19 cellular contexts compared by ENCODE assay signal in genomic region chr16:31385680-31386079, GRCh38. TPM values are rescaled to one million over a fixed set of nuclear protein-coding genes. Genes with fewer than 3 reads are reported as not detected.
DNase-seq lines count a peak whose midpoint lies in the region; FAIRE-seq and TF ChIP-seq lines count a peak whose summit lies in the region.
"Had no signal": no experiment of that assay in that cellular context is flagged by ENCODE, and none has a peak within 500 bp of the region (broad histone marks: within the 10 kb centered on the region; RNA-seq: fewer than 3 reads in every experiment).

No MANE protein-coding gene starts in this region.

- peak overlapping the region; percentile 45 for H3K9ac ChIP-seq in smooth muscle cell (ENCODE audit: low read depth)
- no peak overlapping the region for H3K9ac ChIP-seq in kidney (ENCODE audit: low read length in 2 of 2)

- TF ChIP-seq CTCF in smooth muscle cell (IDR thresholded peaks at IDR 0.05; ENCODE audit: borderline replicate concordance, insufficient read depth, poor library complexity, severe bottlenecking) (no peak), kidney (IDR thresholded peaks at IDR 0.05; ENCODE audit: borderline replicate concordance, extremely low read depth, insufficient read depth) (no peak), uterus (IDR thresholded peaks at IDR 0.05) (no peak)

- H3K9me3 ChIP-seq in smooth muscle cell (replicated peaks; ENCODE audit: low read depth) (no peaks in the 10 kb centered on the region), kidney (ENCODE audit: control insufficient read depth in 1 of 2, low read length in 2 of 2) (no peaks in the 10 kb centered on the region), uterus (no peaks in the 10 kb centered on the region)
- H3K9me3 ChIP-seq: esophagus squamous epithelium, psoas muscle, upper lobe of right lung had no signal

- H3K27me3 ChIP-seq in smooth muscle cell (ENCODE audit: low read depth): no peaks in the 10 kb centered on the region
- no peaks in the 10 kb centered on the region for H3K27me3 ChIP-seq in uterus
- H3K27me3 ChIP-seq: cardiac muscle cell had no signal

- H3K36me3 Mint-ChIP-seq in activated T-cell treated with anti-CD3 and anti-CD28 coated beads, Interleukin-2, amount 50 U/mL, for 24 hours (ENCODE audit: low read depth): no peaks in the 10 kb centered on the region

- no peak for TF ChIP-seq POLR2A in uterus (IDR thresholded peaks at IDR 0.05)

- 89% methylated on average over 4 of the region's 4 CpGs for WGBS in smooth muscle cell (ENCODE audit: low lambda C conversion rate)

- no peak for DNase-seq in activated T-cell treated with anti-CD3 and anti-CD28 coated beads, Interleukin-2, amount 50 U/mL, for 24 hours
- DNase-seq in activated T-cell treated with anti-CD3 and anti-CD28 coated beads, Interleukin-2, amount 50 U/mL, for 1 hour: no peak
- no peak for DNase-seq in epithelial cell of prostate (ENCODE audit: low read depth, low spot score)
- DNase-seq in smooth muscle cell (lab: John Stamatoyannopoulos, UW; ENCODE audit: unreplicated experiment): no peak
- no peak for DNase-seq in kidney
- DNase-seq in uterus: no peak
- DNase-seq: DMS153; esophagus squamous epithelium; NCI-H1417 treated with DMSO at 0.1 percent for 48 hours; NCI-H2171 treated with DMSO at 0.1 percent for 48 hours; nephron progenitor cell; psoas muscle; stimulated activated naive CD4-positive, alpha-beta T cell treated with Interleukin-2 at 50 U/mL for 16 hours; upper lobe of right lung had no signal

- H3K9me3 Mint-ChIP-seq in activated T-cell treated with anti-CD3 and anti-CD28 coated beads, Interleukin-2, amount 50 U/mL, for 24 hours: no peaks in the 10 kb centered on the region
- H3K9me3 Mint-ChIP-seq: nephron progenitor cell had no signal

- peaks cover 29% of the 10 kb centered on the region for H3K27me3 Mint-ChIP-seq in activated T-cell treated with anti-CD3 and anti-CD28 coated beads, Interleukin-2, amount 50 U/mL, for 24 hours

- no peak overlapping the region for H3K4me3 ChIP-seq in smooth muscle cell
- H3K4me3 ChIP-seq in kidney (ENCODE audit: low read length in 2 of 2): no peak overlapping the region
- H3K4me3 ChIP-seq in uterus: no peak overlapping the region
- H3K4me3 ChIP-seq: cardiac muscle cell, esophagus squamous epithelium, psoas muscle, upper lobe of right lung had no signal

- no peak overlapping the region for H3K4me3 Mint-ChIP-seq in activated T-cell treated with anti-CD3 and anti-CD28 coated beads, Interleukin-2, amount 50 U/mL, for 24 hours
- H3K4me3 Mint-ChIP-seq: nephron progenitor cell had no signal

- H3K27ac Mint-ChIP-seq in activated T-cell treated with anti-CD3 and anti-CD28 coated beads, Interleukin-2, amount 50 U/mL, for 24 hours: peak overlapping the region; percentile 50
- H3K27ac Mint-ChIP-seq: nephron progenitor cell had no signal

- peaks cover 31% of the 10 kb centered on the region for H3K4me1 Mint-ChIP-seq in activated T-cell treated with anti-CD3 and anti-CD28 coated beads, Interleukin-2, amount 50 U/mL, for 24 hours (ENCODE audit: low read depth)
- H3K4me1 Mint-ChIP-seq: nephron progenitor cell had no signal

- no peak overlapping the region for H2AFZ ChIP-seq in smooth muscle cell (ENCODE audit: low read depth)

- no peaks in the 10 kb centered on the region for H3F3A ChIP-seq in smooth muscle cell (ENCODE audit: low read depth)

- H3K4me1 ChIP-seq in smooth muscle cell (ENCODE audit: low read depth): peaks cover 2% of the 10 kb centered on the region
- H3K4me1 ChIP-seq in kidney (ENCODE audit: control insufficient read depth in 1 of 2, insufficient read depth in 1 of 2, low read depth in 1 of 2, low read length in 2 of 2): no peaks in the 10 kb centered on the region
- no peaks in the 10 kb centered on the region for H3K4me1 ChIP-seq in uterus
- H3K4me1 ChIP-seq: psoas muscle, upper lobe of right lung had no signal

- no peak for FAIRE-seq in kidney (lab: Jason Lieb, UNC)

- no peak overlapping the region for H3K4me2 ChIP-seq in smooth muscle cell

- H3K27ac ChIP-seq in epithelial cell of prostate: peak overlapping the region; percentile 41
- peak overlapping the region; percentile 84 for H3K27ac ChIP-seq in smooth muscle cell (ENCODE audit: low read depth)
- H3K27ac ChIP-seq in kidney (ENCODE audit: low read depth in 2 of 2, low read length in 2 of 2): no peak overlapping the region
- H3K27ac ChIP-seq in uterus: no peak overlapping the region
- H3K27ac ChIP-seq: cardiac muscle cell, psoas muscle, upper lobe of right lung had no signal

- intact Hi-C loops in kidney (cut with DNase I): no loop called here
- intact Hi-C loops in uterus (cut with DNase I; ENCODE audit: low total_unique reads): no loop called here

- no peaks in the 10 kb centered on the region for H4K20me1 ChIP-seq in smooth muscle cell (ENCODE audit: low read depth)

- H3K36me3 ChIP-seq in smooth muscle cell (ENCODE audit: low read depth) (no peaks in the 10 kb centered on the region), kidney (ENCODE audit: control insufficient read depth in 1 of 2, insufficient read depth in 2 of 2, low read length in 2 of 2) (no peaks in the 10 kb centered on the region), uterus (no peaks in the 10 kb centered on the region)
- H3K36me3 ChIP-seq: cardiac muscle cell, esophagus squamous epithelium, upper lobe of right lung had no signal

- H3K79me2 ChIP-seq in smooth muscle cell (ENCODE audit: low read depth): no peaks in the 10 kb centered on the region

RNA-seq across cellular contexts. Expression of gene ITGAD, which starts 7.5 kb away (rescaled TPM):
- total RNA-seq in smooth muscle cell: not detected in 2 replicates
- not detected in 2 replicates for polyA plus RNA-seq in smooth muscle cell
- total RNA-seq in kidney: 0.13 TPM
- polyA plus RNA-seq in kidney (ENCODE audit: insufficient read depth, low read depth, low replicate concordance): not detected
- under 1 TPM in 1 of 4 donors, not detected in 3; 0.12 TPM for total RNA-seq in uterus
- total RNA-seq: A673, cardiac muscle cell, glomerular endothelial cell, LHCN-M2, lung microvascular endothelial cell had no signal
- polyA plus RNA-seq: cardiac muscle cell had no signal

RNA-seq across cellular contexts. Expression of gene ITGAX, which starts 30.7 kb away (rescaled TPM):
- total RNA-seq in smooth muscle cell: 0.31 TPM in 1 of 2 replicates, not detected in the other
- not detected in 2 replicates for polyA plus RNA-seq in smooth muscle cell
- total RNA-seq in kidney: 11.9 TPM
- 0.37 TPM for polyA plus RNA-seq in kidney (ENCODE audit: insufficient read depth, low read depth, low replicate concordance)
- 1 to 10 TPM in 3 of 4 donors, not detected in 1; 1.4 to 3.5 (median 2.6) TPM for total RNA-seq in uterus
- total RNA-seq: A673, LHCN-M2 had no signal
- polyA plus RNA-seq: cardiac muscle cell had no signal

RNA-seq across cellular contexts. Expression of gene COX6A2, which starts 42.5 kb away (rescaled TPM):
- total RNA-seq in smooth muscle cell: not detected in 2 replicates
- polyA plus RNA-seq in smooth muscle cell: not detected in 2 replicates
- total RNA-seq in kidney: not detected
- 5.5 TPM for polyA plus RNA-seq in kidney (ENCODE audit: insufficient read depth, low read depth, low replicate concordance)
- total RNA-seq in uterus: not detected
- total RNA-seq: A673, esophagus squamous epithelium, glomerular endothelial cell, LHCN-M2, lung microvascular endothelial cell, upper lobe of right lung had no signal

RNA-seq across cellular contexts. Expression of gene ZNF843, which starts 56.9 kb away (rescaled TPM):
- 1.6 and 2.2 TPM in 2 replicates for total RNA-seq in smooth muscle cell
- 1.7 and 2.3 TPM in 2 replicates for polyA plus RNA-seq in smooth muscle cell
- 1.4 TPM for total RNA-seq in kidney
- 0.67 TPM for polyA plus RNA-seq in kidney (ENCODE audit: insufficient read depth, low read depth, low replicate concordance)
- total RNA-seq in uterus: 1 to 10 TPM in 3 of 4 donors, not detected in 1; 1.0 to 3.3 (median 1.5) TPM

Comparison
In these comparisons a context has a peak if more than half of its experiments do, and no peak if none do; other contexts are left out.
1. H3K27ac ChIP-seq: peak in epithelial cell of prostate (single experiment) and smooth muscle cell (single experiment); none in kidney (0 of 2) and uterus (0 of 2).